In genomic region chr15:41904487-41905359, GRCh38 we compare ENCODE assay signal across 8 cellular contexts. TPM values are rescaled to one million over a fixed set of nuclear protein-coding genes. Genes with fewer than 3 reads are reported as not detected.
DNase-seq lines count a peak whose midpoint lies in the region; ATAC-seq, FAIRE-seq and TF ChIP-seq lines count a peak whose summit lies in the region.

No MANE protein-coding gene starts in this region.

- intact Hi-C loops in thyroid gland (cut with DNase I): loop anchor here (5.0 kb wide), 1 partner anchor 82 kb away; no protein-coding TSS in a partner anchor

- H3K9me3 ChIP-seq in HUES48 (ENCODE audit: control insufficient read depth, insufficient read depth, low read length) (no peaks in the 10 kb centered on the region), thyroid gland (no peaks in the 10 kb centered on the region)

- H3K4me3 ChIP-seq in HUES48 (ENCODE audit: low read depth, low read length) (no peak overlapping the region), thyroid gland (replicated peaks in 1 of 3) (no peak overlapping the region)

- no peak overlapping the region for H3K9ac ChIP-seq in HUES48 (ENCODE audit: low read depth, low read length)

- 40% methylated on average over 8 to 11 of the region's 14 CpGs for WGBS in thyroid gland, 2 donors

- POLR2A ChIA-PET in RWPE1 (lab: Yijun Ruan, JAX; ENCODE audit: low non-redundant PET): interaction anchor here (0.7 kb wide), 1 partner anchor 131 kb away, joined by 3 read pairs; the partner anchor contains the start of gene MAPKBP1

- H3K4me1 ChIP-seq in HUES48 (ENCODE audit: control insufficient read depth, insufficient read depth, low read length) (no peaks in the 10 kb centered on the region; the same call in 1 of the 2 replicates), thyroid gland (peaks cover 0 to 5% of the 10 kb centered on the region in 2 donors)

- H3K27me3 ChIP-seq in HUES48 (ENCODE audit: control insufficient read depth, insufficient read depth, low read length) (no peaks in the 10 kb centered on the region), thyroid gland (no peaks in the 10 kb centered on the region)

- FAIRE-seq in G401.6 (lab: Jason Lieb, UNC): peak; percentile 61

- peak; percentile 36 for ATAC-seq in omental fat pad (ENCODE audit: low FRiP score)
- no peak for ATAC-seq in HG03442 (IDR thresholded peaks at IDR 0.05; ENCODE audit: unreplicated experiment)

- H3K27ac ChIP-seq in HUES48 (ENCODE audit: low read depth, low read length): peak overlapping the region; percentile 9
- H3K27ac ChIP-seq in RWPE1: peak overlapping the region; percentile 39
- no peak overlapping the region for H3K27ac ChIP-seq in thyroid gland

- H3K36me3 ChIP-seq in HUES48 (ENCODE audit: control insufficient read depth, insufficient read depth, low read length) (peaks cover 44% of the 10 kb centered on the region), thyroid gland (peaks cover 25 to 29% of the 10 kb centered on the region in 2 donors)

- TF ChIP-seq POLR2A in thyroid gland (IDR thresholded peaks at IDR 0.05): no peak

- CTCF ChIA-PET in RWPE1 (lab: Yijun Ruan, JAX): interaction anchor here (0.6 to 3.5 kb wide), 14 partner anchors 9 to 398 kb away, joined by 3 to 11 read pairs (median 4); partner anchors contain the start of genes EHD4 and MAPKBP1

- peak; percentile 95 for TF ChIP-seq CTCF in RWPE1 (conservative IDR thresholded peaks at IDR 0.05; ENCODE audit: low read depth)
- peak in 1 of 3 donors; percentile 37 for TF ChIP-seq CTCF in omental fat pad (IDR thresholded peaks at IDR 0.05)
- peak; percentile 66 to 93 (median 88) for TF ChIP-seq CTCF in thyroid gland (IDR thresholded peaks at IDR 0.05)

- DNase-seq in RWPE1 (ENCODE audit: low spot score) (peak; percentile 85), fibroblast of the conjunctiva (ENCODE audit: low read depth) (peak; percentile 30), omental fat pad (ENCODE audit: low spot score) (peak; percentile 44), thyroid gland (peak; percentile 76 to 78)
- DNase-seq in activated T-helper 1 cell treated with anti-CD3 and anti-CD28 coated beads, Interleukin-2, amount 50 U/mL, for 16 hours (ENCODE audit: low read depth in 1 of 2, low spot score in 1 of 2): peak; percentile 33 to 52

RNA-seq across cellular contexts. Expression of gene SPTBN5, which starts 10.9 kb away (rescaled TPM):
- total RNA-seq in omental fat pad (1 to 10 TPM in 3 of 4 donors, under 1 TPM in 1; 0.19 to 3.8 (median 1.8) TPM), thyroid gland (1 to 10 TPM in 3 of 4 donors, under 1 TPM in 1; 0.40 to 2.5 (median 1.8) TPM)

Comparison
In these comparisons a context has a peak if more than half of its experiments do, and no peak if none do; other contexts are left out.
1. H3K27ac ChIP-seq: peak in HUES48 (single experiment) and RWPE1 (single experiment); none in thyroid gland (0 of 3).
2. DNase-seq: peak in every context shown above with its lines; median percentile 85 in RWPE1; 77 in thyroid gland; 44 in omental fat pad; 42 in activated T-helper 1 cell treated with anti-CD3 and anti-CD28 coated beads, Interleukin-2, amount 50 U/mL, for 16 hours; 30 in fibroblast of the conjunctiva.